Comparison of ENCODE assay signal across 11 cellular contexts in genomic region chr16:64391009-64391663, GRCh38.
DNase-seq lines count a peak whose midpoint lies in the region; ATAC-seq and TF ChIP-seq lines count a peak whose summit lies in the region.
"Had no signal": no experiment of that assay in that cellular context is flagged by ENCODE, and none has a peak within 500 bp of the region (broad histone marks: within the 10 kb centered on the region; RNA-seq: fewer than 3 reads in every experiment).

No MANE protein-coding gene starts in this region.

- H3K27me3 ChIP-seq in heart left ventricle: no peaks in the 10 kb centered on the region
- no peaks in the 10 kb centered on the region for H3K27me3 ChIP-seq in neural progenitor cell
- no peaks in the 10 kb centered on the region for H3K27me3 ChIP-seq in uterus
- H3K27me3 ChIP-seq: esophagus squamous epithelium had no signal

- no peak for TF ChIP-seq CTCF in heart left ventricle (IDR thresholded peaks at IDR 0.05)
- TF ChIP-seq CTCF in coronary artery (IDR thresholded peaks at IDR 0.05): no peak
- TF ChIP-seq CTCF in neural progenitor cell (IDR thresholded peaks at IDR 0.05): no peak
- TF ChIP-seq CTCF in uterus (IDR thresholded peaks at IDR 0.05): no peak

- 70 to 79% (median 74%) methylated on average over 4 of the region's 4 CpGs for WGBS in heart left ventricle, 4 donors

- H3K4me3 ChIP-seq in heart left ventricle (peak overlapping the region in 4 of 12 donors; percentile 3 to 25 (median 10)), coronary artery (peak overlapping the region; percentile 35), neural progenitor cell (no peak overlapping the region), uterus (peak overlapping the region in 1 of 2 donors; percentile 18)

- H3K27ac ChIP-seq in heart left ventricle (peak overlapping the region in 10 of 12 donors; percentile 1 to 56 (median 35)), coronary artery (peak overlapping the region; percentile 49 to 75), neural progenitor cell (no peak overlapping the region), uterus (peak overlapping the region; percentile 64 to 79)
- H3K27ac ChIP-seq: esophagus squamous epithelium had no signal

- H2AFZ ChIP-seq in neural progenitor cell (replicated peaks): peak overlapping the region; percentile 27

- no peaks in the 10 kb centered on the region for H3F3A ChIP-seq in neural progenitor cell (ENCODE audit: low read depth)

- TF ChIP-seq POLR2A in heart left ventricle (IDR thresholded peaks at IDR 0.05) (no peak), uterus (IDR thresholded peaks at IDR 0.05) (no peak)

- H3K36me3 ChIP-seq in heart left ventricle (no peaks in the 10 kb centered on the region), neural progenitor cell (no peaks in the 10 kb centered on the region), uterus (no peaks in the 10 kb centered on the region)
- H3K36me3 ChIP-seq: esophagus squamous epithelium had no signal

- no peak overlapping the region for H3K4me3 Mint-ChIP-seq in neural progenitor cell
- H3K4me3 Mint-ChIP-seq: activated T-cell treated with anti-CD3 and anti-CD28 coated beads, Interleukin-2, amount 50 U/mL, for 24 hours had no signal

- peaks cover 9% of the 10 kb centered on the region for H3K4me1 Mint-ChIP-seq in neural progenitor cell

- H3K27me3 Mint-ChIP-seq in neural progenitor cell (ENCODE audit: insufficient read depth, low read depth): no peaks in the 10 kb centered on the region
- H3K27me3 Mint-ChIP-seq: activated T-cell treated with anti-CD3 and anti-CD28 coated beads, Interleukin-2, amount 50 U/mL, for 24 hours had no signal

- H3K9me3 ChIP-seq in heart left ventricle: no peaks in the 10 kb centered on the region
- no peaks in the 10 kb centered on the region for H3K9me3 ChIP-seq in neural progenitor cell (ENCODE audit: low read depth)
- no peaks in the 10 kb centered on the region for H3K9me3 ChIP-seq in uterus
- H3K9me3 ChIP-seq: esophagus squamous epithelium had no signal

- H3K4me1 ChIP-seq in heart left ventricle: peaks cover 0 to 16% (median 0%) of the 10 kb centered on the region in 12 donors
- no peaks in the 10 kb centered on the region for H3K4me1 ChIP-seq in neural progenitor cell
- H3K4me1 ChIP-seq in uterus: no peaks in the 10 kb centered on the region
- H3K4me1 ChIP-seq: esophagus squamous epithelium had no signal

- peak in 1 of 4 donors; percentile 41 for ATAC-seq in heart left ventricle
- ATAC-seq in Right ventricle myocardium inferior: no peak
- no peak for ATAC-seq in GM18909 (IDR thresholded peaks at IDR 0.05; ENCODE audit: poor library complexity, unreplicated experiment)
- ATAC-seq in stimulated activated naive CD8-positive, alpha-beta T cell treated with anti-CD3 and anti-CD28 coated beads, Interleukin-15, Interleukin-2, amounts not matched to agents 100 U/mL and 50 U/mL, for 24 hours: no peak

- intact Hi-C loops in heart left ventricle (cut with DNase I): no loop called here
- intact Hi-C loops in Right ventricle myocardium inferior (cut with DNase I): no loop called here
- intact Hi-C loops in uterus (cut with DNase I; ENCODE audit: low total_unique reads): no loop called here

- H3K4me2 ChIP-seq in neural progenitor cell: no peak overlapping the region

- no peak overlapping the region for H3K9ac ChIP-seq in neural progenitor cell

- no peaks in the 10 kb centered on the region for H3K9me3 Mint-ChIP-seq in neural progenitor cell

- no peaks in the 10 kb centered on the region for H3K36me3 Mint-ChIP-seq in neural progenitor cell

- H3K27ac Mint-ChIP-seq in neural progenitor cell: peak overlapping the region; percentile 57
- H3K27ac Mint-ChIP-seq: activated T-cell treated with anti-CD3 and anti-CD28 coated beads, Interleukin-2, amount 50 U/mL, for 24 hours had no signal

- DNase-seq in heart left ventricle: no peak
- no peak for DNase-seq in Right ventricle myocardium inferior (ENCODE audit: missing footprints)
- no peak for DNase-seq in coronary artery (ENCODE audit: low spot score)
- DNase-seq in neural progenitor cell (ENCODE audit: low spot score): no peak
- DNase-seq in uterus: no peak
- DNase-seq in NCI-H446 treated with DMSO at 0.1 percent for 48 hours (lab: John Stamatoyannopoulos, UW): no peak
- DNase-seq in stimulated activated naive CD8-positive, alpha-beta T cell treated with anti-CD3 and anti-CD28 coated beads, Interleukin-15, Interleukin-2, amounts not matched to agents 100 U/mL and 50 U/mL, for 24 hours: no peak
- DNase-seq: activated T-cell treated with anti-CD3 and anti-CD28 coated beads, Interleukin-2, amount 50 U/mL, for 24 hours; esophagus squamous epithelium; NCI-H1436 treated with DMSO at 0.1 percent for 48 hours had no signal

- H3K79me2 ChIP-seq in neural progenitor cell (ENCODE audit: low read depth): no peaks in the 10 kb centered on the region

- no peaks in the 10 kb centered on the region for H4K20me1 ChIP-seq in neural progenitor cell (ENCODE audit: low read depth)
